8 cellular contexts compared by ENCODE assay signal in genomic region chr11:128157423-128158298, GRCh38.
A peak's percentile ranks its signal among the peaks of the same experiment; 100 is the strongest.
DNase-seq lines count a peak whose midpoint lies in the region; ATAC-seq and TF ChIP-seq lines count a peak whose summit lies in the region.

No MANE protein-coding gene starts in this region.

- DNase-seq in H7 (peak; percentile 32), Kasumi-1 (lab: John Stamatoyannopoulos, UW) (peak; percentile 87 to 92), RWPE2 (ENCODE audit: low spot score) (no peak), glutamatergic neuron (peak; percentile 33), pulmonary artery endothelial cell (ENCODE audit: low read depth, low spot score) (peak; percentile 54), ureter (ENCODE audit: low spot score) (no peak)
- peak; percentile 45 for DNase-seq in activated naive CD4-positive, alpha-beta T cell treated with Interleukin-2 at 50 U/mL for 16 hours

- peak; percentile 67 for ATAC-seq in RWPE2 (ENCODE audit: low read depth)

- peaks cover 6% of the 10 kb centered on the region for H3K4me1 ChIP-seq in RWPE2 (ENCODE audit: insufficient read depth, poor library complexity, severe bottlenecking)

- H3K4me1 Mint-ChIP-seq in glutamatergic neuron (ENCODE audit: low read depth, unreplicated experiment): peaks cover 4% of the 10 kb centered on the region

- peak overlapping the region; percentile 9 for H3K4me3 Mint-ChIP-seq in glutamatergic neuron (ENCODE audit: unreplicated experiment)

- H3K36me3 Mint-ChIP-seq in glutamatergic neuron (ENCODE audit: unreplicated experiment): no peaks in the 10 kb centered on the region

- H3K36me3 ChIP-seq in H7 (replicated peaks; ENCODE audit: control insufficient read depth, insufficient read depth, low read length) (no peaks in the 10 kb centered on the region), RWPE2 (ENCODE audit: low read depth) (no peaks in the 10 kb centered on the region)

- H3K27ac Mint-ChIP-seq in glutamatergic neuron (ENCODE audit: unreplicated experiment): no peak overlapping the region

- no peaks in the 10 kb centered on the region for H3K9me3 Mint-ChIP-seq in glutamatergic neuron (ENCODE audit: unreplicated experiment)

- no peaks in the 10 kb centered on the region for H3K9me3 ChIP-seq in RWPE2 (ENCODE audit: severe bottlenecking)

- no peaks in the 10 kb centered on the region for H3K27me3 Mint-ChIP-seq in glutamatergic neuron (ENCODE audit: unreplicated experiment)

- H3K4me3 ChIP-seq in GM08714 (ENCODE audit: low read length) (peak overlapping the region; percentile 31; the same call in 1 of the 2 replicates), H7 (ENCODE audit: insufficient read depth, low read depth, low read length) (no peak overlapping the region), RWPE2 (ENCODE audit: severe bottlenecking) (no peak overlapping the region)

- TF ChIP-seq CTCF in RWPE2 (IDR thresholded peaks at IDR 0.05; ENCODE audit: poor library complexity, severe bottlenecking) (peak; percentile 98), glutamatergic neuron (IDR thresholded peaks at IDR 0.05; ENCODE audit: partially characterized antibody, unreplicated experiment) (peak; percentile 99)

- H3K27ac ChIP-seq in RWPE2 (ENCODE audit: poor library complexity, severe bottlenecking): no peak overlapping the region

- H3K27me3 ChIP-seq in H7 (ENCODE audit: control insufficient read depth, insufficient read depth, low read length) (no peaks in the 10 kb centered on the region), RWPE2 (ENCODE audit: insufficient read depth, poor library complexity, severe bottlenecking) (no peaks in the 10 kb centered on the region)

Comparison
In these comparisons a context has a peak if more than half of its experiments do, and no peak if none do; other contexts are left out.
1. DNase-seq: peak in H7 (single experiment), Kasumi-1 (2 of 2), activated naive CD4-positive, alpha-beta T cell treated with Interleukin-2 at 50 U/mL for 16 hours (single experiment), glutamatergic neuron (single experiment) and pulmonary artery endothelial cell (single experiment); none in RWPE2 (single experiment) and ureter (single experiment).